In genomic region chr1:151455966-151456365, GRCh38 we compare ENCODE assay signal across 14 cellular contexts. TPM values are rescaled to one million over a fixed set of nuclear protein-coding genes. Genes with fewer than 3 reads are reported as not detected.
A peak's percentile ranks its signal among the peaks of the same experiment; 100 is the strongest.
DNase-seq lines count a peak whose midpoint lies in the region; ATAC-seq and TF ChIP-seq lines count a peak whose summit lies in the region.
"Had no signal": no experiment of that assay in that cellular context is flagged by ENCODE, and none has a peak within 500 bp of the region (broad histone marks: within the 10 kb centered on the region; RNA-seq: fewer than 3 reads in every experiment).

No MANE protein-coding gene starts in this region.

- peaks cover 66% of the 10 kb centered on the region for H3K79me2 ChIP-seq in ACC112 (ENCODE audit: control insufficient read depth, insufficient read depth, low read length, unreplicated experiment)

- no peak overlapping the region for H3K27ac ChIP-seq in ACC112 (ENCODE audit: low read depth, low read length)
- H3K27ac ChIP-seq in Panc1 (ENCODE audit: low read length): peak overlapping the region; percentile 98; the same call in 1 of the 2 replicates
- H3K27ac ChIP-seq: pancreas had no signal

- peak overlapping the region; percentile 30 for H3K27ac Mint-ChIP-seq in mesothelial cell of epicardium

- H3K9me3 ChIP-seq in Panc1 (ENCODE audit: control insufficient read depth, insufficient read depth, low read depth, low read length): no peaks in the 10 kb centered on the region
- H3K9me3 ChIP-seq: pancreas had no signal

- peak overlapping the region; percentile 42; the same call in 1 of the 2 replicates for H3K4me3 ChIP-seq in ACC112 (ENCODE audit: low read depth, low read length)
- H3K4me3 ChIP-seq in Panc1 (ENCODE audit: low read depth in 2 of 2, low read length in 2 of 2): no peak overlapping the region
- H3K4me3 ChIP-seq: coronary artery, pancreas had no signal

- no peak overlapping the region for H2AFZ ChIP-seq in ACC112 (ENCODE audit: low read length, unreplicated experiment)

- intact Hi-C loops in Panc1 (cut with micrococcal nuclease; ENCODE audit: unreplicated experiment): no loop called here

- H3K27me3 Mint-ChIP-seq in mesothelial cell of epicardium (ENCODE audit: low read depth): no peaks in the 10 kb centered on the region

- POLR2A ChIA-PET in Panc1 (lab: Charles Lee): interaction anchor here (0.6 kb wide), 1 partner anchor 720 kb away, joined by 7 read pairs; no protein-coding TSS in a partner anchor

- H3K27me3 ChIP-seq in ACC112 (ENCODE audit: insufficient read depth, low read length): no peaks in the 10 kb centered on the region
- no peaks in the 10 kb centered on the region for H3K27me3 ChIP-seq in Panc1 (ENCODE audit: control insufficient read depth, insufficient read depth, low read length)
- H3K27me3 ChIP-seq: pancreas had no signal

- no peak for ATAC-seq in Panc1
- ATAC-seq: esophagus mucosa, pancreas had no signal

- H3K4me3 Mint-ChIP-seq in mesothelial cell of epicardium: no peak overlapping the region

- no peak for DNase-seq in Panc1 (ENCODE audit: low read depth, low spot score)
- no peak for DNase-seq in mesothelial cell of epicardium (ENCODE audit: low spot score in 2 of 2, unreplicated experiment in 2 of 2)
- DNase-seq in HuH-7 (ENCODE audit: low spot score): no peak
- DNase-seq in COLO668 (lab: John Stamatoyannopoulos, UW; ENCODE audit: unreplicated experiment): no peak
- no peak for DNase-seq in NCI-H345 treated with DMSO at 0.1 percent for 48 hours (lab: John Stamatoyannopoulos, UW; ENCODE audit: unreplicated experiment)
- DNase-seq: activated CD4-positive, CD25-positive, alpha-beta regulatory T cell treated with anti-CD3 and anti-CD28 coated beads, Interleukin-2, amount 50 U/mL, for 72 hours; amniotic stem cell; DMS153; mammary epithelial cell; NCI-H1092; pancreas had no signal

- CTCF ChIA-PET in Panc1 (lab: Charles Lee): no interaction called here

- H3K36me3 Mint-ChIP-seq in mesothelial cell of epicardium: no peaks in the 10 kb centered on the region

- H3K4me1 ChIP-seq in ACC112 (ENCODE audit: control insufficient read depth, insufficient read depth, low read length, unreplicated experiment): peaks cover 23% of the 10 kb centered on the region
- H3K4me1 ChIP-seq in Panc1 (ENCODE audit: control insufficient read depth, insufficient read depth, low read length): peaks cover 18% of the 10 kb centered on the region

- peaks cover 32% of the 10 kb centered on the region for H3K4me1 Mint-ChIP-seq in mesothelial cell of epicardium

- in situ Hi-C loops in Panc1 (cut with HindIII; ENCODE audit: low pct_unique_long_range_greater_than_20kb, low sequenced_read_pairs): no loop called here

- H3K9me3 Mint-ChIP-seq in mesothelial cell of epicardium: no peaks in the 10 kb centered on the region

- H3K36me3 ChIP-seq in ACC112 (ENCODE audit: insufficient read depth, low read length) (no peaks in the 10 kb centered on the region; the same call in 1 of the 2 replicates), Panc1 (ENCODE audit: control insufficient read depth, insufficient read depth, low read length) (no peaks in the 10 kb centered on the region)
- H3K36me3 ChIP-seq: pancreas had no signal

- TSS peak; percentile 58 for BruUV-seq in Panc1 (replicated peaks; lab: Mats Ljungman, UMichigan)

- no peak for TF ChIP-seq CTCF in Panc1 (IDR thresholded peaks at IDR 0.05)
- TF ChIP-seq CTCF in mesothelial cell of epicardium (IDR thresholded peaks at IDR 0.05; ENCODE audit: unreplicated experiment): no peak

RNA-seq across cellular contexts. Expression of gene POGZ, which starts 3.3 kb away (rescaled TPM):
- total RNA-seq in Panc1 (2021; ENCODE audit: unreplicated experiment): 76.0 TPM
- polyA plus RNA-seq in Panc1 (2012; ENCODE audit: insufficient read length): 29.3 TPM
- 169 to 182 TPM (median 179 TPM) in 3 replicates for total RNA-seq in mesothelial cell of epicardium

RNA-seq across cellular contexts. Expression of gene CGN, which starts 55.2 kb away (rescaled TPM):
- total RNA-seq in Panc1 (2021; ENCODE audit: unreplicated experiment) (10.2 TPM), mesothelial cell of epicardium (37.5 to 39.1 TPM (median 38.9 TPM) in 3 replicates)
- 7.4 TPM for polyA plus RNA-seq in Panc1 (2012; ENCODE audit: insufficient read length)

RNA-seq across cellular contexts. Expression of gene PSMB4, which starts 56.6 kb away (rescaled TPM):
- 412 TPM for total RNA-seq in Panc1 (2021; ENCODE audit: unreplicated experiment)
- polyA plus RNA-seq in Panc1 (2012; ENCODE audit: insufficient read length): 337 TPM
- total RNA-seq in mesothelial cell of epicardium: 202 to 207 TPM (median 202 TPM) in 3 replicates
